Comparison of ENCODE assay signal across 1 cellular context in the genomic region with DNA sequence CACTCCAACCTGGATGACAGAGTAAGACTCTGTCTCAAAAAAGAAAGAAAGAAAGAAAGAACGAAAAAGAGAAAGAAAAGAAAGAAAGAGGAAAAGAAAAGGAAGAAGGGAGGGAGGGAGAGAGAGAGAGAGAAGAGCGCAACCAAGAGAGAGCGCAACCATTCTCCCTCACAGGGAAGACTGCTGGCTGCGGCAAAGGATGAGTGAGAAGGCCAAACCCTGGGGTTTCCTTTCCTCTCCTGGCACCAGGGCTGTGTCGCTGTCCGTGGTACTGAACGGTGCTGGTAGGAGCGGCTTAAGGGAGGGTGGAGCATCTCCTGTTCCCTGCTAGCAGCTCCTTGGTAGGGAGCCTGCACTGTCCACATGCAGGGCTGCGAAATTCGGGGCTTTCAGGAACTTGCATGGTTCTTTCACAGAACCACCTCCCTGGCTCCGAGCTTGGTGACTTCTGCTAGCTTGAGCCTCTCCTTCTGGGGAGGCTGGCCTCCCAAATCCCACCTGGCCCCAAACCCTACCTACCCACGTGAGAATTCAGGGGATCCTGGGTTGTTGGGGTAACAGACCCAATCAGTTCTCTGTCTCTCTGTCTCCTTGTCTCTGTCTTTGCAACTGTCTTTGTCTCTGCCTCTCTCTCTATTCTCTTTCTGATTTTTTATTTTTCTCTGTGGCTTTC.
TF ChIP-seq lines count a peak whose summit lies in the region.

No MANE protein-coding gene starts in this region.

TF ChIP-seq in WTC11, 78 proteins besides CTCF, POLR2A, EP300 and RAD21 (continued from another document and continues in another):
- TF ChIP-seq, protein P1, sequence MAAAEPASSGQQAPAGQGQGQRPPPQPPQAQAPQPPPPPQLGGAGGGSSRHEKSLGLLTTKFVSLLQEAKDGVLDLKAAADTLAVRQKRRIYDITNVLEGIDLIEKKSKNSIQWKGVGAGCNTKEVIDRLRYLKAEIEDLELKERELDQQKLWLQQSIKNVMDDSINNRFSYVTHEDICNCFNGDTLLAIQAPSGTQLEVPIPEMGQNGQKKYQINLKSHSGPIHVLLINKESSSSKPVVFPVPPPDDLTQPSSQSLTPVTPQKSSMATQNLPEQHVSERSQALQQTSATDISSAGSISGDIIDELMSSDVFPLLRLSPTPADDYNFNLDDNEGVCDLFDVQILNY (CRISPR knock-in tag; IDR thresholded peaks at IDR 0.05): no peak
- TF ChIP-seq FOXK1 (CRISPR knock-in tag; IDR thresholded peaks at IDR 0.05): peak; percentile 86
- peak; percentile 44; the same call in 1 of the 2 replicates for TF ChIP-seq ZNF121 (CRISPR knock-in tag; IDR thresholded peaks at IDR 0.05)
- TF ChIP-seq, protein P2, sequence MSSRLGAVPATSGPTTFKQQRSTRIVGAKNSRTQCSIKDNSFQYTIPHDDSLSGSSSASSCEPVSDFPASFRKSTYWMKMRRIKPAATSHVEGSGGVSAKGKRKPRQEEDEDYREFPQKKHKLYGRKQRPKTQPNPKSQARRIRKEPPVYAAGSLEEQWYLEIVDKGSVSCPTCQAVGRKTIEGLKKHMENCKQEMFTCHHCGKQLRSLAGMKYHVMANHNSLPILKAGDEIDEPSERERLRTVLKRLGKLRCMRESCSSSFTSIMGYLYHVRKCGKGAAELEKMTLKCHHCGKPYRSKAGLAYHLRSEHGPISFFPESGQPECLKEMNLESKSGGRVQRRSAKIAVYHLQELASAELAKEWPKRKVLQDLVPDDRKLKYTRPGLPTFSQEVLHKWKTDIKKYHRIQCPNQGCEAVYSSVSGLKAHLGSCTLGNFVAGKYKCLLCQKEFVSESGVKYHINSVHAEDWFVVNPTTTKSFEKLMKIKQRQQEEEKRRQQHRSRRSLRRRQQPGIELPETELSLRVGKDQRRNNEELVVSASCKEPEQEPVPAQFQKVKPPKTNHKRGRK (CRISPR knock-in tag; IDR thresholded peaks at IDR 0.05; ENCODE audit: borderline replicate concordance): 0 out of 2 replicates have a peak, but pooled peaks have one; percentile 33
- TF ChIP-seq CREB1 (CRISPR knock-in tag; IDR thresholded peaks at IDR 0.05): peak; percentile 69; the same call in 1 of the 2 replicates
- TF ChIP-seq NR2C2 (CRISPR knock-in tag; IDR thresholded peaks at IDR 0.05): peak; percentile 65; the same call in 1 of the 2 replicates
- TF ChIP-seq, protein P3, sequence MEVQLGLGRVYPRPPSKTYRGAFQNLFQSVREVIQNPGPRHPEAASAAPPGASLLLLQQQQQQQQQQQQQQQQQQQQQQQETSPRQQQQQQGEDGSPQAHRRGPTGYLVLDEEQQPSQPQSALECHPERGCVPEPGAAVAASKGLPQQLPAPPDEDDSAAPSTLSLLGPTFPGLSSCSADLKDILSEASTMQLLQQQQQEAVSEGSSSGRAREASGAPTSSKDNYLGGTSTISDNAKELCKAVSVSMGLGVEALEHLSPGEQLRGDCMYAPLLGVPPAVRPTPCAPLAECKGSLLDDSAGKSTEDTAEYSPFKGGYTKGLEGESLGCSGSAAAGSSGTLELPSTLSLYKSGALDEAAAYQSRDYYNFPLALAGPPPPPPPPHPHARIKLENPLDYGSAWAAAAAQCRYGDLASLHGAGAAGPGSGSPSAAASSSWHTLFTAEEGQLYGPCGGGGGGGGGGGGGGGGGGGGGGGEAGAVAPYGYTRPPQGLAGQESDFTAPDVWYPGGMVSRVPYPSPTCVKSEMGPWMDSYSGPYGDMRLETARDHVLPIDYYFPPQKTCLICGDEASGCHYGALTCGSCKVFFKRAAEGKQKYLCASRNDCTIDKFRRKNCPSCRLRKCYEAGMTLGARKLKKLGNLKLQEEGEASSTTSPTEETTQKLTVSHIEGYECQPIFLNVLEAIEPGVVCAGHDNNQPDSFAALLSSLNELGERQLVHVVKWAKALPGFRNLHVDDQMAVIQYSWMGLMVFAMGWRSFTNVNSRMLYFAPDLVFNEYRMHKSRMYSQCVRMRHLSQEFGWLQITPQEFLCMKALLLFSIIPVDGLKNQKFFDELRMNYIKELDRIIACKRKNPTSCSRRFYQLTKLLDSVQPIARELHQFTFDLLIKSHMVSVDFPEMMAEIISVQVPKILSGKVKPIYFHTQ (CRISPR knock-in tag; IDR thresholded peaks at IDR 0.05): no peak
- peak; percentile 81; the same call in 1 of the 2 replicates for TF ChIP-seq TCF7 (CRISPR knock-in tag; IDR thresholded peaks at IDR 0.05; ENCODE audit: low read depth)
- TF ChIP-seq, protein P4, sequence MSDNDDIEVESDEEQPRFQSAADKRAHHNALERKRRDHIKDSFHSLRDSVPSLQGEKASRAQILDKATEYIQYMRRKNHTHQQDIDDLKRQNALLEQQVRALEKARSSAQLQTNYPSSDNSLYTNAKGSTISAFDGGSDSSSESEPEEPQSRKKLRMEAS (CRISPR knock-in tag; IDR thresholded peaks at IDR 0.05): peak; percentile 74; the same call in 1 of the 2 replicates
- TF ChIP-seq SMAD3 (CRISPR knock-in tag; IDR thresholded peaks at IDR 0.05; ENCODE audit: borderline replicate concordance): peak; percentile 96
- TF ChIP-seq RELA (CRISPR knock-in tag; IDR thresholded peaks at IDR 0.05; ENCODE audit: borderline replicate concordance): 0 out of 2 replicates have a peak, but pooled peaks have one; percentile 31
- no peak for TF ChIP-seq PRRX2 (CRISPR knock-in tag; IDR thresholded peaks at IDR 0.05)
- TF ChIP-seq ATF1 (CRISPR knock-in tag; IDR thresholded peaks at IDR 0.05): peak; percentile 57; the same call in 1 of the 2 replicates
- TF ChIP-seq, protein P5, sequence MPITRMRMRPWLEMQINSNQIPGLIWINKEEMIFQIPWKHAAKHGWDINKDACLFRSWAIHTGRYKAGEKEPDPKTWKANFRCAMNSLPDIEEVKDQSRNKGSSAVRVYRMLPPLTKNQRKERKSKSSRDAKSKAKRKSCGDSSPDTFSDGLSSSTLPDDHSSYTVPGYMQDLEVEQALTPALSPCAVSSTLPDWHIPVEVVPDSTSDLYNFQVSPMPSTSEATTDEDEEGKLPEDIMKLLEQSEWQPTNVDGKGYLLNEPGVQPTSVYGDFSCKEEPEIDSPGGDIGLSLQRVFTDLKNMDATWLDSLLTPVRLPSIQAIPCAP (CRISPR knock-in tag; IDR thresholded peaks at IDR 0.05): peak; percentile 82; the same call in 1 of the 2 replicates
- peak; percentile 91; the same call in 1 of the 2 replicates for TF ChIP-seq TEAD4 (CRISPR knock-in tag; IDR thresholded peaks at IDR 0.05)
- no peak for TF ChIP-seq ZNF416 (CRISPR knock-in tag; IDR thresholded peaks at IDR 0.05)
- 0 out of 2 replicates have a peak, but pooled peaks have one; percentile 45 for TF ChIP-seq ZNF317 (CRISPR knock-in tag; IDR thresholded peaks at IDR 0.05; ENCODE audit: borderline replicate concordance, low read depth)
- TF ChIP-seq, protein P6, sequence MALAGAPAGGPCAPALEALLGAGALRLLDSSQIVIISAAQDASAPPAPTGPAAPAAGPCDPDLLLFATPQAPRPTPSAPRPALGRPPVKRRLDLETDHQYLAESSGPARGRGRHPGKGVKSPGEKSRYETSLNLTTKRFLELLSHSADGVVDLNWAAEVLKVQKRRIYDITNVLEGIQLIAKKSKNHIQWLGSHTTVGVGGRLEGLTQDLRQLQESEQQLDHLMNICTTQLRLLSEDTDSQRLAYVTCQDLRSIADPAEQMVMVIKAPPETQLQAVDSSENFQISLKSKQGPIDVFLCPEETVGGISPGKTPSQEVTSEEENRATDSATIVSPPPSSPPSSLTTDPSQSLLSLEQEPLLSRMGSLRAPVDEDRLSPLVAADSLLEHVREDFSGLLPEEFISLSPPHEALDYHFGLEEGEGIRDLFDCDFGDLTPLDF (CRISPR knock-in tag; IDR thresholded peaks at IDR 0.05): peak; percentile 72; the same call in 1 of the 2 replicates
- peak; percentile 95 for TF ChIP-seq TP53 (CRISPR knock-in tag; IDR thresholded peaks at IDR 0.05)
- TF ChIP-seq ZNF423 (CRISPR knock-in tag; IDR thresholded peaks at IDR 0.05): no peak
- TF ChIP-seq, protein P7, sequence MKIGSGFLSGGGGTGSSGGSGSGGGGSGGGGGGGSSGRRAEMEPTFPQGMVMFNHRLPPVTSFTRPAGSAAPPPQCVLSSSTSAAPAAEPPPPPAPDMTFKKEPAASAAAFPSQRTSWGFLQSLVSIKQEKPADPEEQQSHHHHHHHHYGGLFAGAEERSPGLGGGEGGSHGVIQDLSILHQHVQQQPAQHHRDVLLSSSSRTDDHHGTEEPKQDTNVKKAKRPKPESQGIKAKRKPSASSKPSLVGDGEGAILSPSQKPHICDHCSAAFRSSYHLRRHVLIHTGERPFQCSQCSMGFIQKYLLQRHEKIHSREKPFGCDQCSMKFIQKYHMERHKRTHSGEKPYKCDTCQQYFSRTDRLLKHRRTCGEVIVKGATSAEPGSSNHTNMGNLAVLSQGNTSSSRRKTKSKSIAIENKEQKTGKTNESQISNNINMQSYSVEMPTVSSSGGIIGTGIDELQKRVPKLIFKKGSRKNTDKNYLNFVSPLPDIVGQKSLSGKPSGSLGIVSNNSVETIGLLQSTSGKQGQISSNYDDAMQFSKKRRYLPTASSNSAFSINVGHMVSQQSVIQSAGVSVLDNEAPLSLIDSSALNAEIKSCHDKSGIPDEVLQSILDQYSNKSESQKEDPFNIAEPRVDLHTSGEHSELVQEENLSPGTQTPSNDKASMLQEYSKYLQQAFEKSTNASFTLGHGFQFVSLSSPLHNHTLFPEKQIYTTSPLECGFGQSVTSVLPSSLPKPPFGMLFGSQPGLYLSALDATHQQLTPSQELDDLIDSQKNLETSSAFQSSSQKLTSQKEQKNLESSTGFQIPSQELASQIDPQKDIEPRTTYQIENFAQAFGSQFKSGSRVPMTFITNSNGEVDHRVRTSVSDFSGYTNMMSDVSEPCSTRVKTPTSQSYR (CRISPR knock-in tag; IDR thresholded peaks at IDR 0.05): 0 out of 2 replicates have a peak, but pooled peaks have one; percentile 83
- TF ChIP-seq, protein P8, sequence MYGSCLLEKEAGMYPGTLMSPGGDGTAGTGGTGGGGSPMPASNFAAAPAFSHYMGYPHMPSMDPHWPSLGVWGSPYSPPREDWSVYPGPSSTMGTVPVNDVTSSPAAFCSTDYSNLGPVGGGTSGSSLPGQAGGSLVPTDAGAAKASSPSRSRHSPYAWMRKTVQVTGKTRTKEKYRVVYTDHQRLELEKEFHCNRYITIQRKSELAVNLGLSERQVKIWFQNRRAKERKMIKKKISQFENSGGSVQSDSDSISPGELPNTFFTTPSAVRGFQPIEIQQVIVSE (CRISPR knock-in tag; IDR thresholded peaks at IDR 0.05; ENCODE audit: borderline replicate concordance): no peak
- peak; percentile 73; the same call in 1 of the 2 replicates for TF ChIP-seq CREM (CRISPR knock-in tag; IDR thresholded peaks at IDR 0.05)
- TF ChIP-seq, protein P9, sequence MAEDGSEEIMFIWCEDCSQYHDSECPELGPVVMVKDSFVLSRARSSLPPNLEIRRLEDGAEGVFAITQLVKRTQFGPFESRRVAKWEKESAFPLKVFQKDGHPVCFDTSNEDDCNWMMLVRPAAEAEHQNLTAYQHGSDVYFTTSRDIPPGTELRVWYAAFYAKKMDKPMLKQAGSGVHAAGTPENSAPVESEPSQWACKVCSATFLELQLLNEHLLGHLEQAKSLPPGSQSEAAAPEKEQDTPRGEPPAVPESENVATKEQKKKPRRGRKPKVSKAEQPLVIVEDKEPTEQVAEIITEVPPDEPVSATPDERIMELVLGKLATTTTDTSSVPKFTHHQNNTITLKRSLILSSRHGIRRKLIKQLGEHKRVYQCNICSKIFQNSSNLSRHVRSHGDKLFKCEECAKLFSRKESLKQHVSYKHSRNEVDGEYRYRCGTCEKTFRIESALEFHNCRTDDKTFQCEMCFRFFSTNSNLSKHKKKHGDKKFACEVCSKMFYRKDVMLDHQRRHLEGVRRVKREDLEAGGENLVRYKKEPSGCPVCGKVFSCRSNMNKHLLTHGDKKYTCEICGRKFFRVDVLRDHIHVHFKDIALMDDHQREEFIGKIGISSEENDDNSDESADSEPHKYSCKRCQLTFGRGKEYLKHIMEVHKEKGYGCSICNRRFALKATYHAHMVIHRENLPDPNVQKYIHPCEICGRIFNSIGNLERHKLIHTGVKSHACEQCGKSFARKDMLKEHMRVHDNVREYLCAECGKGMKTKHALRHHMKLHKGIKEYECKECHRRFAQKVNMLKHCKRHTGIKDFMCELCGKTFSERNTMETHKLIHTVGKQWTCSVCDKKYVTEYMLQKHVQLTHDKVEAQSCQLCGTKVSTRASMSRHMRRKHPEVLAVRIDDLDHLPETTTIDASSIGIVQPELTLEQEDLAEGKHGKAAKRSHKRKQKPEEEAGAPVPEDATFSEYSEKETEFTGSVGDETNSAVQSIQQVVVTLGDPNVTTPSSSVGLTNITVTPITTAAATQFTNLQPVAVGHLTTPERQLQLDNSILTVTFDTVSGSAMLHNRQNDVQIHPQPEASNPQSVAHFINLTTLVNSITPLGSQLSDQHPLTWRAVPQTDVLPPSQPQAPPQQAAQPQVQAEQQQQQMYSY (CRISPR knock-in tag; IDR thresholded peaks at IDR 0.05): peak; percentile 54
- peak; percentile 92 for TF ChIP-seq NFE2L1 (CRISPR knock-in tag; IDR thresholded peaks at IDR 0.05)
- no peak for TF ChIP-seq ZNF671 (CRISPR knock-in tag; IDR thresholded peaks at IDR 0.05)
- TF ChIP-seq, protein P10, sequence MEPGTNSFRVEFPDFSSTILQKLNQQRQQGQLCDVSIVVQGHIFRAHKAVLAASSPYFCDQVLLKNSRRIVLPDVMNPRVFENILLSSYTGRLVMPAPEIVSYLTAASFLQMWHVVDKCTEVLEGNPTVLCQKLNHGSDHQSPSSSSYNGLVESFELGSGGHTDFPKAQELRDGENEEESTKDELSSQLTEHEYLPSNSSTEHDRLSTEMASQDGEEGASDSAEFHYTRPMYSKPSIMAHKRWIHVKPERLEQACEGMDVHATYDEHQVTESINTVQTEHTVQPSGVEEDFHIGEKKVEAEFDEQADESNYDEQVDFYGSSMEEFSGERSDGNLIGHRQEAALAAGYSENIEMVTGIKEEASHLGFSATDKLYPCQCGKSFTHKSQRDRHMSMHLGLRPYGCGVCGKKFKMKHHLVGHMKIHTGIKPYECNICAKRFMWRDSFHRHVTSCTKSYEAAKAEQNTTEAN (CRISPR knock-in tag; IDR thresholded peaks at IDR 0.05): peak; percentile 42; the same call in 1 of the 2 replicates
- peak; percentile 90 for TF ChIP-seq SMAD4 (CRISPR knock-in tag; IDR thresholded peaks at IDR 0.05)
- TF ChIP-seq, protein P11, sequence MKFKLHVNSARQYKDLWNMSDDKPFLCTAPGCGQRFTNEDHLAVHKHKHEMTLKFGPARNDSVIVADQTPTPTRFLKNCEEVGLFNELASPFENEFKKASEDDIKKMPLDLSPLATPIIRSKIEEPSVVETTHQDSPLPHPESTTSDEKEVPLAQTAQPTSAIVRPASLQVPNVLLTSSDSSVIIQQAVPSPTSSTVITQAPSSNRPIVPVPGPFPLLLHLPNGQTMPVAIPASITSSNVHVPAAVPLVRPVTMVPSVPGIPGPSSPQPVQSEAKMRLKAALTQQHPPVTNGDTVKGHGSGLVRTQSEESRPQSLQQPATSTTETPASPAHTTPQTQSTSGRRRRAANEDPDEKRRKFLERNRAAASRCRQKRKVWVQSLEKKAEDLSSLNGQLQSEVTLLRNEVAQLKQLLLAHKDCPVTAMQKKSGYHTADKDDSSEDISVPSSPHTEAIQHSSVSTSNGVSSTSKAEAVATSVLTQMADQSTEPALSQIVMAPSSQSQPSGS (CRISPR knock-in tag; IDR thresholded peaks at IDR 0.05; ENCODE audit: borderline replicate concordance, low read depth): no peak
- no peak for TF ChIP-seq NFYB (CRISPR knock-in tag; conservative IDR thresholded peaks at IDR 0.05; ENCODE audit: low read depth)
